In the genomic region with DNA sequence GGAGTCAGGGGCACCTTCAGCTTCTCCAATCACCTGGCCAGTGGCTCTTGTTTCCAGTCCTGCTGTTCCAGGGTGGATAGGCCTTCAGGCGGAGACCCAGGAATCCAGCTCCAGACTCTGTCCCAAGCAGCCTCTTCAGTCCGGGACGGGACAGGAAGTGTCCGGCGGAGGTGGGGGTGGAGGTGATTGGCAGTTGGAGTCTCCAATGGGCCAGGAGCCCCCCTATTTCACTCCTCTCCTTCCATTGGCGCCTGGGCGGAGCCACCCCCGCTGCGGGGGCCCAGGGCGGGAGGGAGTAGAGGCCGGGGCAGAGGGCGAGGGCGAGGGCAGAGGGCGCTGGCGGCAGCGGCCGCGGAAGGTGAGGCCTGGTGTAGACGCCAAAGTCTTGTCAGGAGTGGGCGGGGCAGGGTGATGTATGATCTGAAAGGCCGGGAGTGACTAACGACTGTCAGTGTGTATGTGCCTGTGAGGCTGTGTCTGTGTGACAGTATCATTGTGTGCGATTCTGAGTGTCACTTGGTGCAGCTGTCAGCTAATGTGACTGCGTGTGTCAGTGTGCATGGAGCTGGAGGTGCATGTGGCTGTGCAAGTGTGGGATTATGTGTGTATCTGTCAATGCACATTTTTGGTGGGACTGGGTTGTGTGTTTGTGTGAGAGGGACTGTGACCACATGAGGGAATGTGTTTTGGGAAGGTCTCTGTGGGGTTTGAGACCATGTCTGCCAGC, we compare ENCODE assay signal across 8 cellular contexts. TPM values are rescaled to one million over a fixed set of nuclear protein-coding genes. Genes with fewer than 3 reads are reported as not detected.
DNase-seq lines count a peak whose midpoint lies in the region; ATAC-seq and TF ChIP-seq lines count a peak whose summit lies in the region.

A gene (plus strand): TSS at position 310 of the 727 bp plus-strand sequence. CDS start 3,033 bp downstream, outside the sequence.

- DNase-seq in COLO829 (ENCODE audit: low spot score) (peak; percentile 88), Karpas-422 (no peak), lower leg skin (ENCODE audit: low spot score in 2 of 2) (peak; percentile 84 to 96), NCI-H2171 (lab: John Stamatoyannopoulos, UW) (no peak)
- peak; percentile 34 for DNase-seq in activated CD4-positive, alpha-beta T cell treated with anti-CD3 and anti-CD28 coated beads, Interleukin-2, amount 10 ng/mL, durations not matched to agents 7 days and 5 days
- DNase-seq in effector memory CD8-positive, alpha-beta T cell, result no peak
- peak; percentile 65 for DNase-seq in stimulated activated CD4-positive, alpha-beta T cell treated with anti-CD3 and anti-CD28 coated beads, Interleukin-4, amount 100 ng/mL, for 24 hours

- no peaks in the 10 kb centered on the region for H3K9me3 Mint-ChIP-seq in activated CD4-positive, alpha-beta T cell treated with anti-CD3 and anti-CD28 coated beads, Interleukin-2, amount 10 ng/mL, durations not matched to agents 7 days and 5 days
- H3K9me3 Mint-ChIP-seq in effector memory CD8-positive, alpha-beta T cell, result no peaks in the 10 kb centered on the region

- H3K36me3 Mint-ChIP-seq in activated CD4-positive, alpha-beta T cell treated with anti-CD3 and anti-CD28 coated beads, Interleukin-2, amount 10 ng/mL, durations not matched to agents 7 days and 5 days (ENCODE audit: low read depth), result peaks cover 41% of the 10 kb centered on the region
- peaks cover 32% of the 10 kb centered on the region for H3K36me3 Mint-ChIP-seq in effector memory CD8-positive, alpha-beta T cell (ENCODE audit: insufficient read depth)

- 3% methylated on average over 22 to 24 of the region's 24 CpGs for WGBS in lower leg skin, 2 donors

- H3K4me3 ChIP-seq in Karpas-422 (ENCODE audit: low read length) (no peak within 1 kb of the TSS), lower leg skin (ENCODE audit: low read depth, poor library complexity, severe bottlenecking) (no peak within 1 kb of the TSS)

- CTCF ChIA-PET in activated CD4-positive, alpha-beta T cell treated with anti-CD3 and anti-CD28 coated beads, Interleukin-2, amount 10 ng/mL, durations not matched to agents 7 days and 5 days (lab: Charles Lee), result no interaction called here

- H3K4me1 Mint-ChIP-seq in activated CD4-positive, alpha-beta T cell treated with anti-CD3 and anti-CD28 coated beads, Interleukin-2, amount 10 ng/mL, durations not matched to agents 7 days and 5 days, result peaks cover 51% of the 10 kb centered on the region
- peaks cover 37 to 42% of the 10 kb centered on the region in 2 donors for H3K4me1 Mint-ChIP-seq in effector memory CD8-positive, alpha-beta T cell (ENCODE audit: low read depth in 2 of 2)

- H4K20me1 ChIP-seq in Karpas-422 (ENCODE audit: insufficient read depth, low read depth, low read length), result no peaks in the 10 kb centered on the region; the same call in 1 of the 2 replicates

- no peak within 1 kb of the TSS for H3K4me2 ChIP-seq in Karpas-422 (ENCODE audit: low read depth, low read length, poor library complexity, severe bottlenecking)

- H3K27ac Mint-ChIP-seq in activated CD4-positive, alpha-beta T cell treated with anti-CD3 and anti-CD28 coated beads, Interleukin-2, amount 10 ng/mL, durations not matched to agents 7 days and 5 days, result peak within 1 kb of the TSS; percentile 3
- peak within 1 kb of the TSS; percentile 5 to 26 for H3K27ac Mint-ChIP-seq in effector memory CD8-positive, alpha-beta T cell

- peak; percentile 29 for ATAC-seq in effector memory CD8-positive, alpha-beta T cell (replicated peaks)
- ATAC-seq in HG03469 (IDR thresholded peaks at IDR 0.05; ENCODE audit: unreplicated experiment), result no peak

- H3K9me2 ChIP-seq in Karpas-422 (replicated peaks; ENCODE audit: insufficient read depth, low read length), result no peaks in the 10 kb centered on the region

- no peak within 1 kb of the TSS for H3K27ac ChIP-seq in Karpas-422 (ENCODE audit: low read length)

- no peaks in the 10 kb centered on the region for H3K27me3 Mint-ChIP-seq in activated CD4-positive, alpha-beta T cell treated with anti-CD3 and anti-CD28 coated beads, Interleukin-2, amount 10 ng/mL, durations not matched to agents 7 days and 5 days
- no peaks in the 10 kb centered on the region for H3K27me3 Mint-ChIP-seq in effector memory CD8-positive, alpha-beta T cell

- no peak for TF ChIP-seq POLR2A in lower leg skin (IDR thresholded peaks at IDR 0.05)

- H3K9me3 ChIP-seq in Karpas-422 (ENCODE audit: low read length), result no peaks in the 10 kb centered on the region

- no peaks in the 10 kb centered on the region for H3K27me3 ChIP-seq in Karpas-422 (ENCODE audit: low read length)

- H3K4me3 Mint-ChIP-seq in activated CD4-positive, alpha-beta T cell treated with anti-CD3 and anti-CD28 coated beads, Interleukin-2, amount 10 ng/mL, durations not matched to agents 7 days and 5 days, result no peak within 1 kb of the TSS
- H3K4me3 Mint-ChIP-seq in effector memory CD8-positive, alpha-beta T cell, result peak within 1 kb of the TSS in 1 of 2 donors; percentile 0

- no peak for TF ChIP-seq CTCF in lower leg skin (IDR thresholded peaks at IDR 0.05)

- H3K4me1 ChIP-seq in Karpas-422 (ENCODE audit: low read length), result peaks cover 10% of the 10 kb centered on the region

- H3K36me3 ChIP-seq in Karpas-422 (ENCODE audit: insufficient read depth, low read length), result peaks cover 5% of the 10 kb centered on the region; the same call in 1 of the 2 replicates

- intact Hi-C loops in lower leg skin (cut with DNase I; ENCODE audit: low total_unique reads), result no loop called here

- POLR2A ChIA-PET in activated CD4-positive, alpha-beta T cell treated with anti-CD3 and anti-CD28 coated beads, Interleukin-2, amount 10 ng/mL, durations not matched to agents 7 days and 5 days (lab: Charles Lee), result no interaction called here

- H2AFZ ChIP-seq in Karpas-422 (ENCODE audit: low read length), result no peak within 1 kb of the TSS

- peaks cover 11% of the 10 kb centered on the region for H3K79me2 ChIP-seq in Karpas-422 (ENCODE audit: low read length)

- no peak within 1 kb of the TSS for H3K9ac ChIP-seq in Karpas-422 (ENCODE audit: low read length)

RNA-seq across cellular contexts. Expression of the gene that starts here (rescaled TPM):
- 9.4 and 15.1 TPM in 2 replicates for total RNA-seq in Karpas-422 (2014; rRNA removed; shearing (Covaris generic); ENCODE audit: low replicate concordance)
- total RNA-seq in activated CD4-positive, alpha-beta T cell treated with anti-CD3 and anti-CD28 coated beads, Interleukin-2, amount 10 ng/mL, durations not matched to agents 7 days and 5 days, result 10 to 100 TPM; 66.3 to 68.5 TPM
- total RNA-seq in lower leg skin, result 10 to 100 TPM; 27.7 to 37.7 (median 29.9) TPM

Comparison
In these comparisons a context has a peak if more than half of its experiments do, and no peak if none do; other contexts are left out.
1. DNase-seq: peak in COLO829 (single experiment), activated CD4-positive, alpha-beta T cell treated with anti-CD3 and anti-CD28 coated beads, Interleukin-2, amount 10 ng/mL, durations not matched to agents 7 days and 5 days (single experiment), lower leg skin (2 of 2) and stimulated activated CD4-positive, alpha-beta T cell treated with anti-CD3 and anti-CD28 coated beads, Interleukin-4, amount 100 ng/mL, for 24 hours (single experiment); none in Karpas-422 (single experiment), effector memory CD8-positive, alpha-beta T cell (0 of 3) and NCI-H2171 (single experiment).